ENCODE assay signal across 1 cellular context in genomic region chr15:89515477-89515876, GRCh38.
TF ChIP-seq lines count a peak whose summit lies in the region.

No MANE protein-coding gene starts in this region.

TF ChIP-seq in GM23338, 12 proteins besides CTCF, POLR2A, EP300 and RAD21 (continued from another document):
- TF ChIP-seq JUNB (IDR thresholded peaks at IDR 0.05; ENCODE audit: unreplicated experiment), result no peak
TF ChIP-seq in GM23338: peak in this region for 0.
